19 cellular contexts compared by ENCODE assay signal in genomic region chr3:105436687-105437086, GRCh38.
"Had no signal": no experiment of that assay in that cellular context is flagged by ENCODE, and none has a peak within 500 bp of the region (broad histone marks: within the 10 kb centered on the region; RNA-seq: fewer than 3 reads in every experiment).

No MANE protein-coding gene starts in this region.

- H3K4me1 ChIP-seq: gastroesophageal sphincter, left ventricle myocardium inferior, psoas muscle, sigmoid colon, transverse colon had no signal

- H3K27me3 ChIP-seq: gastroesophageal sphincter, sigmoid colon, stomach, transverse colon had no signal

- DNase-seq: effector memory CD8-positive, alpha-beta T cell; esophagus squamous epithelium; foreskin fibroblast; glutamatergic neuron; left ventricle myocardium inferior; mesendoderm; naive thymus-derived CD4-positive, alpha-beta T cell; nephron progenitor cell; psoas muscle; sigmoid colon; stimulated activated CD4-positive, alpha-beta T cell treated with anti-CD3 and anti-CD28 coated beads, Interleukin-12 subunit alpha, Interleukin-12 subunit beta, amount 100 ng/mL, for 4 hours; stimulated activated naive CD4-positive, alpha-beta T cell; stomach; substantia nigra; transverse colon had no signal

- H3K36me3 ChIP-seq: esophagus squamous epithelium, gastroesophageal sphincter, left ventricle myocardium inferior, sigmoid colon, stomach, thoracic aorta, transverse colon had no signal

- H3K27ac ChIP-seq: epithelial cell of prostate, esophagus squamous epithelium, gastroesophageal sphincter, left ventricle myocardium inferior, psoas muscle, sigmoid colon, skin epidermis, stomach, thoracic aorta, transverse colon had no signal

- H3K9me3 ChIP-seq: esophagus squamous epithelium, gastroesophageal sphincter, left ventricle myocardium inferior, psoas muscle, sigmoid colon, thoracic aorta, transverse colon had no signal

- ATAC-seq: effector memory CD8-positive, alpha-beta T cell; gastroesophageal sphincter; naive thymus-derived CD4-positive, alpha-beta T cell; psoas muscle had no signal

- H3K4me3 ChIP-seq: esophagus squamous epithelium, gastroesophageal sphincter, left ventricle myocardium inferior, psoas muscle, sigmoid colon, skin epidermis, stomach, thoracic aorta, transverse colon had no signal
